Comparison of ENCODE assay signal across 29 cellular contexts in the genomic region with DNA sequence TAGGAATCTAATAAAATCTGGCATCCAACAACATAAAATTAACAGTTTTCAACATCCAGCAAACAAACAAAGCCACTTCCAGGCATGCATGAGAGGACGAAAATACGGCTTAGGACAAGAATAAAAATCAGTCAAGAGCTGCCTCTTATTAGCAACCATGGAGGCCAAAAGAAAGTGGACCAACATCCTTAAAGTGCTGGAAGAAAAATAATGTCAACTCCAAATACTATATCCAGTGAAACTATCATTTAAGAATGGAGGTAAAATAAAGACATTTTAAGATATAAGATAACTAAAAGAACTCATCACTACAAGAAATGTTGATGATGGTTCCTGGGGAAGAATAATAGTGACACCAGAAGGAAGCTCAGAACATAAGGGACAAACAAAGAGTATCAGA.
DNase-seq lines count a peak whose midpoint lies in the region; ATAC-seq and TF ChIP-seq lines count a peak whose summit lies in the region.
"Had no signal": no experiment of that assay in that cellular context is flagged by ENCODE, and none has a peak within 500 bp of the region (broad histone marks: within the 10 kb centered on the region; RNA-seq: fewer than 3 reads in every experiment).

No MANE protein-coding gene starts in this region.

- TF ChIP-seq CTCF in HEK293 (tag by site-specific recombination; IDR thresholded peaks at IDR 0.05): no peak

- CTCF ChIA-PET in HEK293 (lab: Yijun Ruan, JAX): no interaction called here

- no peak overlapping the region for H3K27ac ChIP-seq in HEK293 (ENCODE audit: extremely low read depth, low read depth, low read length)
- H3K27ac ChIP-seq: 22Rv1; A549; BLaER1; BLaER1 treated with 17β-estradiol and CSF1 and Interleukin-3, amounts not matched to agents 10 nM and 100 nM; C4-2B had no signal

- ATAC-seq in GM21737 (IDR thresholded peaks at IDR 0.05; ENCODE audit: unreplicated experiment): no peak
- ATAC-seq: A549; CD8-positive, alpha-beta T cell had no signal

- H3K9me3 ChIP-seq in HEK293 (ENCODE audit: control insufficient read depth, insufficient read depth, low read depth, low read length): no peaks in the 10 kb centered on the region
- H3K9me3 ChIP-seq: A549, BE2C, Caco-2 had no signal

- H3K4me3 ChIP-seq in HEK293 (ENCODE audit: low read depth, low read length): no peak overlapping the region
- H3K4me3 ChIP-seq: A549; BLaER1; BLaER1 treated with 17β-estradiol and CSF1 and Interleukin-3, amounts not matched to agents 10 nM and 100 nM had no signal

- POLR2A ChIA-PET in HEK293 (lab: Yijun Ruan, JAX): no interaction called here

- DNase-seq in AG20443 (ENCODE audit: low spot score): peak; percentile 0
- no peak for DNase-seq in activated gamma-delta T cell (lab: John Stamatoyannopoulos, UW)
- DNase-seq: 8988T; ACHN; AML-193; BE2C; C1 segment of cervical spinal cord; Caco-2; Calu3; CD4-positive, alpha-beta memory T cell; CD4-positive, alpha-beta T cell; CD4-positive, CD25-positive, alpha-beta regulatory T cell; CD8-positive, alpha-beta memory T cell; CD8-positive, alpha-beta T cell; COR-L47; DMS 273 treated with DMSO at 0.1 percent for 48 hours; DMS153; DMS53; DMS79; DMS79 treated with DMSO at 0.1 percent for 48 hours; DND-41; EL had no signal

- H3K4me1 ChIP-seq in HEK293 (ENCODE audit: control insufficient read depth, insufficient read depth, low read length): no peaks in the 10 kb centered on the region
- H3K4me1 ChIP-seq: A549; BE2C; BLaER1; BLaER1 treated with 17β-estradiol and CSF1 and Interleukin-3, amounts not matched to agents 10 nM and 100 nM; Caco-2 had no signal

- H3K36me3 ChIP-seq in HEK293 (ENCODE audit: control insufficient read depth in 2 of 2, insufficient read depth in 1 of 2, low read length in 2 of 2): no peaks in the 10 kb centered on the region
- H3K36me3 ChIP-seq: BE2C; BLaER1; BLaER1 treated with 17β-estradiol and CSF1 and Interleukin-3, amounts not matched to agents 10 nM and 100 nM had no signal

TF ChIP-seq in HEK293, 187 proteins besides CTCF, POLR2A, EP300 and RAD21:
- peak; percentile 90 for TF ChIP-seq SETDB1 (IDR thresholded peaks at IDR 0.05; ENCODE audit: insufficient read length, low read length)
- TF ChIP-seq ZNF596 (tag by site-specific recombination; IDR thresholded peaks at IDR 0.05): no peak
